35 cellular contexts compared by ENCODE assay signal in the genomic region with DNA sequence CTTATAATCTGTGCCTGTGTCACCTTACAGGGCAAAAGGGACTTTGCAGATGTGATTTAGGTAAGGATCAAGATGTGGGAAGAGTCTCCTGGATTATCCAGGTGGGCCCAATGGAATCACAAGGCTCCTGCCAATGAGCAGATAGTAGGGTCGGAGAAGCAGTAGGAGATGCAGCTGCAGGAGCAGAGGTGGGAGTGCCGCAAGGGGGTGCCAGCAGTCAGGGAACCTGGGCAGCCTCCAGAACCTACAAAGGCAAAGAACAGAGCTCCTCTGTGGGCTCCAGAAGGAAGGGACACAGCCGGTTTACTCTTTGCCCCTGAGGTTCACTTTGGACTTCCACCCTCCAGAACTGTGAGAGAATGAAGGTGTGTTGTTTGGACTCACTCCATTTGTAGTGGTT.
"Had no signal": no experiment of that assay in that cellular context is flagged by ENCODE, and none has a peak within 500 bp of the region (broad histone marks: within the 10 kb centered on the region; RNA-seq: fewer than 3 reads in every experiment).

No MANE protein-coding gene starts in this region.

- H3K4me3 Mint-ChIP-seq: activated naive CD4-positive, alpha-beta T cell treated with anti-CD3 and anti-CD28 coated beads for 36 hours; activated naive CD8-positive, alpha-beta T cell treated with anti-CD3 and anti-CD28 coated beads, Interleukin-2, amount 10 ng/mL, durations not matched to agents 7 days and 5 days; activated T-helper 1 cell treated with anti-CD3 and anti-CD28 coated beads, Interleukin-12 subunit alpha, Interleukin-12 subunit beta, Interleukin-2, Interleukin-4 antibody, amounts not matched to agents 30 ng/mL and 10 ng/mL and 1 ng/mL, durations not matched to agents 14 hours and 24 hours and 36 hours; mesothelial cell of epicardium; naive B cell; nephron progenitor cell; stimulated activated memory B cell treated with anti-CD40 and anti-IgM and Interleukin-4, amounts not matched to agents 10 μg/mL and 1 μg/mL and 100 μg/mL, for 72 hours; stimulated activated naive CD8-positive, alpha-beta T cell treated with anti-CD3 and anti-CD28 coated beads, Interleukin-15, amount 100 ng/mL, for 72 hours; type B pancreatic cell had no signal

- FAIRE-seq: astrocyte, keratinocyte had no signal

- H3K27ac ChIP-seq: brain microvascular endothelial cell, coronary artery, dorsolateral prefrontal cortex, gastroesophageal sphincter, hepatocyte, neutrophil, ovary, right lobe of liver, skin epidermis, uterus, WERI-Rb-1 had no signal

- H3K4me1 ChIP-seq: gastroesophageal sphincter, right lobe of liver, uterus had no signal

- ATAC-seq: activated CD4-positive, CD25-positive, alpha-beta regulatory T cell treated with anti-CD3 and anti-CD28 coated beads, Interleukin-2, amount 50 U/mL, for 24 hours; gastroesophageal sphincter; left cardiac atrium; right lobe of liver; stimulated activated memory B cell treated with anti-CD40 and anti-IgM and Interleukin-4, amounts not matched to agents 10 μg/mL and 1 μg/mL and 100 μg/mL, for 72 hours; stimulated activated naive CD8-positive, alpha-beta T cell treated with anti-CD3 and anti-CD28 coated beads, Interleukin-15, amount 100 ng/mL, for 72 hours had no signal

- H3K4me3 ChIP-seq: coronary artery, dorsolateral prefrontal cortex, gastroesophageal sphincter, hepatocyte, ovary, right lobe of liver, skin epidermis, uterus had no signal

- H3K4me1 Mint-ChIP-seq: activated naive CD8-positive, alpha-beta T cell treated with anti-CD3 and anti-CD28 coated beads, Interleukin-2, amount 10 ng/mL, durations not matched to agents 7 days and 5 days; mesothelial cell of epicardium; nephron progenitor cell; stimulated activated memory B cell treated with anti-CD40 and anti-IgM and Interleukin-4, amounts not matched to agents 10 μg/mL and 1 μg/mL and 100 μg/mL, for 72 hours had no signal

- H2AFZ ChIP-seq: hepatocyte had no signal

- H3K79me2 ChIP-seq: hepatocyte had no signal

- H3K9me3 Mint-ChIP-seq: activated naive CD4-positive, alpha-beta T cell treated with anti-CD3 and anti-CD28 coated beads for 36 hours; activated naive CD8-positive, alpha-beta T cell treated with anti-CD3 and anti-CD28 coated beads, Interleukin-2, amount 10 ng/mL, durations not matched to agents 7 days and 5 days; activated T-helper 1 cell treated with anti-CD3 and anti-CD28 coated beads, Interleukin-12 subunit alpha, Interleukin-12 subunit beta, Interleukin-2, Interleukin-4 antibody, amounts not matched to agents 30 ng/mL and 10 ng/mL and 1 ng/mL, durations not matched to agents 14 hours and 24 hours and 36 hours; mesothelial cell of epicardium; naive B cell; nephron progenitor cell; stimulated activated naive CD8-positive, alpha-beta T cell treated with anti-CD3 and anti-CD28 coated beads, Interleukin-15, amount 100 ng/mL, for 72 hours; type B pancreatic cell had no signal

- H3K27me3 Mint-ChIP-seq: activated naive CD8-positive, alpha-beta T cell treated with anti-CD3 and anti-CD28 coated beads, Interleukin-2, amount 10 ng/mL, durations not matched to agents 7 days and 5 days; naive B cell; stimulated activated memory B cell treated with anti-CD40 and anti-IgM and Interleukin-4, amounts not matched to agents 10 μg/mL and 1 μg/mL and 100 μg/mL, for 72 hours; stimulated activated naive CD8-positive, alpha-beta T cell treated with anti-CD3 and anti-CD28 coated beads, Interleukin-15, amount 100 ng/mL, for 72 hours had no signal

- DNase-seq: activated CD4-positive, alpha-beta T cell treated with anti-CD3 and anti-CD28 coated beads for 48 hours; activated CD4-positive, alpha-beta T cell treated with anti-CD3 and anti-CD28 coated beads, Interleukin-2, amount 50 U/mL, for 48 hours; activated CD8-positive, alpha-beta memory T cell treated with anti-CD3 and anti-CD28 coated beads for 24 hours; activated effector memory CD4-positive, alpha-beta T cell treated with anti-CD3 and anti-CD28 coated beads, Interleukin-2, amount 50 U/mL, for 16 hours; activated naive CD4-positive, alpha-beta T cell treated with anti-CD3 and anti-CD28 coated beads for 36 hours; activated naive CD8-positive, alpha-beta T cell treated with anti-CD3 and anti-CD28 coated beads, Interleukin-2, amount 10 ng/mL, durations not matched to agents 7 days and 5 days; brain microvascular endothelial cell; dorsolateral prefrontal cortex; effector memory CD4-positive, alpha-beta T cell; left cardiac atrium; naive B cell; nephron progenitor cell; ovary; right lobe of liver; stimulated activated CD4-positive, alpha-beta T cell treated with anti-CD3 and anti-CD28 coated beads, Interleukin-1b, Interleukin-23, amount 100 ng/mL, for 48 hours; stimulated activated CD4-positive, alpha-beta T cell treated with anti-CD3 and anti-CD28 coated beads, Interleukin-4, amount 100 ng/mL, for 4 hours; stimulated activated CD8-positive, alpha-beta memory T cell treated with anti-CD3 and anti-CD28 coated beads, Interleukin-4, amount 100 ng/mL, for 48 hours; stimulated activated naive CD8-positive, alpha-beta T cell treated with anti-CD3 and anti-CD28 coated beads, Interleukin-15, amount 100 ng/mL, for 72 hours; substantia nigra; T1000; uterus; WERI-Rb-1 had no signal

- H3K36me3 Mint-ChIP-seq: activated naive CD8-positive, alpha-beta T cell treated with anti-CD3 and anti-CD28 coated beads, Interleukin-2, amount 10 ng/mL, durations not matched to agents 7 days and 5 days; mesothelial cell of epicardium; naive B cell; stimulated activated memory B cell treated with anti-CD40 and anti-IgM and Interleukin-4, amounts not matched to agents 10 μg/mL and 1 μg/mL and 100 μg/mL, for 72 hours; type B pancreatic cell had no signal

- H3K4me2 ChIP-seq: hepatocyte had no signal

- H3K9me3 ChIP-seq: gastroesophageal sphincter, neutrophil, ovary, right lobe of liver, uterus had no signal

- H3K36me3 ChIP-seq: brain microvascular endothelial cell, gastroesophageal sphincter, neutrophil, ovary, right lobe of liver, uterus, WERI-Rb-1 had no signal

- H3K27me3 ChIP-seq: brain microvascular endothelial cell, gastroesophageal sphincter, hepatocyte, neutrophil, ovary, right lobe of liver, uterus had no signal

- H3K27ac Mint-ChIP-seq: activated naive CD4-positive, alpha-beta T cell treated with anti-CD3 and anti-CD28 coated beads for 36 hours; activated naive CD8-positive, alpha-beta T cell treated with anti-CD3 and anti-CD28 coated beads, Interleukin-2, amount 10 ng/mL, durations not matched to agents 7 days and 5 days; activated T-helper 1 cell treated with anti-CD3 and anti-CD28 coated beads, Interleukin-12 subunit alpha, Interleukin-12 subunit beta, Interleukin-2, Interleukin-4 antibody, amounts not matched to agents 30 ng/mL and 10 ng/mL and 1 ng/mL, durations not matched to agents 14 hours and 24 hours and 36 hours; mesothelial cell of epicardium; naive B cell; nephron progenitor cell; progenitor cell of endocrine pancreas; stimulated activated memory B cell treated with anti-CD40 and anti-IgM and Interleukin-4, amounts not matched to agents 10 μg/mL and 1 μg/mL and 100 μg/mL, for 72 hours; stimulated activated naive CD8-positive, alpha-beta T cell treated with anti-CD3 and anti-CD28 coated beads, Interleukin-15, amount 100 ng/mL, for 72 hours; type B pancreatic cell had no signal
